27 cellular contexts compared by ENCODE assay signal in the genomic region with DNA sequence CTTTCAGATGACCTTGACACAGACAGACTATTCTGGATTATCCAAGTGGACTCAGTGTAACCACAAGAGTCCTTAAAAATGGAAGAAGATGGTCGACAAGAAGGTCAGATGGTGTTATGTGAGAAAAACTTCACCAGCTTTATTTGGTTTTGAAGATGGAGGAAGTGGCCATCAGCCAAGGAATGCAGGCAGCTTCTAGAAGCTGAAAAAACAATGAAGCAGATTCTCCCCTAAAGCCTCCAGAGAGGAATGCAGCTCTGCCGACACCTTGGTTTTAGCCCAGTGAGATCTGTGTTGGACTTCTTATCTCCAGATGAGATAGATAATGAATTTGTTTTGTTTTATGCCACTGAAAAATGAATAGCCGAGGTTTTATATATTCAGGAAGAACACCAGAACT.
"Had no signal": no experiment of that assay in that cellular context is flagged by ENCODE, and none has a peak within 500 bp of the region (broad histone marks: within the 10 kb centered on the region; RNA-seq: fewer than 3 reads in every experiment).

No MANE protein-coding gene starts in this region.

- H3K9me3 ChIP-seq: colonic mucosa, left lung, testis, uterus had no signal

- H3K4me3 ChIP-seq: colonic mucosa, left lung, lung, testis, uterus had no signal

- H3K4me3 Mint-ChIP-seq: activated CD4-positive, alpha-beta T cell treated with anti-CD3 and anti-CD28 coated beads, Interleukin-2, amount 10 ng/mL, durations not matched to agents 7 days and 5 days; activated CD8-positive, alpha-beta memory T cell treated with anti-CD3 and anti-CD28 coated beads, Interleukin-2, amount 10 ng/mL, durations not matched to agents 7 days and 5 days; activated CD8-positive, alpha-beta T cell treated with anti-CD3 and anti-CD28 coated beads for 36 hours; activated naive CD8-positive, alpha-beta T cell treated with anti-CD3 and anti-CD28 coated beads, Interleukin-2, amount 50 U/mL, for 24 hours; central memory CD8-positive, alpha-beta T cell; immature natural killer cell; mesothelial cell of epicardium; natural killer cell had no signal

- H3K27me3 Mint-ChIP-seq: activated CD4-positive, alpha-beta T cell treated with anti-CD3 and anti-CD28 coated beads, Interleukin-2, amount 10 ng/mL, durations not matched to agents 7 days and 5 days; activated CD8-positive, alpha-beta memory T cell treated with anti-CD3 and anti-CD28 coated beads, Interleukin-2, amount 10 ng/mL, durations not matched to agents 7 days and 5 days had no signal

- H3K36me3 ChIP-seq: colonic mucosa, left lung, uterus had no signal

- DNase-seq: activated CD4-positive, alpha-beta T cell treated with anti-CD3 and anti-CD28 coated beads, Interleukin-2, amount 10 ng/mL, durations not matched to agents 7 days and 5 days; activated CD4-positive, CD25-positive, alpha-beta regulatory T cell treated with anti-CD3 and anti-CD28 coated beads, Interleukin-2, amount 50 U/mL, for 72 hours; activated CD8-positive, alpha-beta memory T cell treated with anti-CD3 and anti-CD28 coated beads, Interleukin-2, amount 10 ng/mL, durations not matched to agents 7 days and 5 days; activated CD8-positive, alpha-beta T cell treated with anti-CD3 and anti-CD28 coated beads for 36 hours; activated gamma-delta T cell; activated naive CD4-positive, alpha-beta T cell treated with anti-CD3 and anti-CD28 coated beads, Interleukin-2, amount 50 U/mL, for 16 hours; activated naive CD8-positive, alpha-beta T cell treated with anti-CD3 and anti-CD28 coated beads, Interleukin-2, amount 50 U/mL, for 24 hours; activated T-cell treated with anti-CD3 and anti-CD28 coated beads for 4 hours; anterior cingulate cortex; colonic mucosa; foreskin melanocyte; immature natural killer cell; kidney glomerular epithelial cell; left lung; natural killer cell; stimulated activated CD4-positive, alpha-beta T cell treated with anti-CD3 and anti-CD28 coated beads, Interleukin-2, amount 100 ng/mL, for 48 hours; stimulated activated naive CD4-positive, alpha-beta T cell; T-helper 2 cell; testis; trophoblast cell; uterus had no signal

- H3K4me1 ChIP-seq: colonic mucosa, left lung, testis, uterus had no signal

- ATAC-seq: activated CD8-positive, alpha-beta memory T cell treated with anti-CD3 and anti-CD28 coated beads, Interleukin-2, amount 10 ng/mL, durations not matched to agents 7 days and 5 days; activated CD8-positive, alpha-beta T cell treated with anti-CD3 and anti-CD28 coated beads for 36 hours; activated naive CD8-positive, alpha-beta T cell treated with anti-CD3 and anti-CD28 coated beads, Interleukin-2, amount 50 U/mL, for 24 hours; left lung; natural killer cell; sciatic nerve had no signal

- H3K27ac ChIP-seq: colonic mucosa, epithelial cell of prostate, left lung, testis, uterus, VCaP had no signal

- H3K27ac Mint-ChIP-seq: activated CD4-positive, alpha-beta T cell treated with anti-CD3 and anti-CD28 coated beads, Interleukin-2, amount 10 ng/mL, durations not matched to agents 7 days and 5 days; activated CD8-positive, alpha-beta memory T cell treated with anti-CD3 and anti-CD28 coated beads, Interleukin-2, amount 10 ng/mL, durations not matched to agents 7 days and 5 days; activated CD8-positive, alpha-beta T cell treated with anti-CD3 and anti-CD28 coated beads for 36 hours; activated naive CD8-positive, alpha-beta T cell treated with anti-CD3 and anti-CD28 coated beads, Interleukin-2, amount 50 U/mL, for 24 hours; immature natural killer cell; mesothelial cell of epicardium; natural killer cell had no signal

- H3K27me3 ChIP-seq: colonic mucosa, left lung, testis, uterus had no signal

- H3K9me3 Mint-ChIP-seq: activated CD4-positive, alpha-beta T cell treated with anti-CD3 and anti-CD28 coated beads, Interleukin-2, amount 10 ng/mL, durations not matched to agents 7 days and 5 days; activated CD8-positive, alpha-beta T cell treated with anti-CD3 and anti-CD28 coated beads for 36 hours; activated naive CD8-positive, alpha-beta T cell treated with anti-CD3 and anti-CD28 coated beads, Interleukin-2, amount 50 U/mL, for 24 hours; central memory CD8-positive, alpha-beta T cell; immature natural killer cell had no signal

- H3K36me3 Mint-ChIP-seq: activated CD8-positive, alpha-beta memory T cell treated with anti-CD3 and anti-CD28 coated beads, Interleukin-2, amount 10 ng/mL, durations not matched to agents 7 days and 5 days; immature natural killer cell; natural killer cell had no signal

- H3K4me1 Mint-ChIP-seq: activated CD4-positive, alpha-beta T cell treated with anti-CD3 and anti-CD28 coated beads, Interleukin-2, amount 10 ng/mL, durations not matched to agents 7 days and 5 days; activated CD8-positive, alpha-beta memory T cell treated with anti-CD3 and anti-CD28 coated beads, Interleukin-2, amount 10 ng/mL, durations not matched to agents 7 days and 5 days; activated naive CD8-positive, alpha-beta T cell treated with anti-CD3 and anti-CD28 coated beads, Interleukin-2, amount 50 U/mL, for 24 hours; central memory CD8-positive, alpha-beta T cell; immature natural killer cell; natural killer cell had no signal
